1 cellular context compared by ENCODE assay signal in the genomic region with DNA sequence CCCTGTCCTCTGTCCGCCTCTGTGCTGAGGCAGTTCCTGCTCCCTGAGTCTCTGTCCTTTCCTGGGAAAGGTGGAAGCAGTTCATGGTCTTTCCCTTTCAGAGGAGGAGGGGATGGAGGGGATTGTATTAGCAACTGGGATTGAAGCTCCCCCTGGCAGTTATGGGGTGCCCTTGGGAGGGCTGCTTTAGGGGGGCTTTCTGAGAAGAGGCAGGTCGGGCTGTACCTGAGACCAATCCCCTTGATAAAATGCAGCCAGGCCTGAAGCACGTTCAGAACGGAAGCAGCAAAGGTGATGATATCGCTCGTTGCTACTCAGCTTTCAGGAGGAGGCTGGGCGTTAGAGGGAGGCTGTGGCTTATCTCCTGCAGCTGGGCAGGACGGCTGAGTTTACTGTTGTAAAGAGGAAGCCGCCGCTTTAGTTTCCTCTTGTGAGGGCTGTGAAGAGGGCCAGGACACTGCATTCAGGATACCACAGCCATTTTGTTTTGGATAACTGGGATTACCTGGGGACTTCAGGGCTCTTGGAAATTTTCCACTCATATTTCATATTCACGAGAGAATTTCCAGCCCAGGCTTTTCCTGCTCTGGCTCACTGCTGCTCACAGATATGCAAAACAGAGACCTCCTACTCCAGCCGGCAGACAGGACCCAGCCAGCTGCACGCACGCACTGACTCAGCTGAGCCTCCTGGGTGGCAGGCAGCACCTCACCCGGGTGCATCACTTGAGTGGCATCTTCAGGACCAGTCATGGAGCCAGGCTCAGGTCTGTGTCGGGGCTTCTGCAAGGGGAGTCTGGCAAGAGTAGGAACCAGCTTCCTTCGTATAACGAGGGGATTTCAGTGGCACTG.
TF ChIP-seq lines count a peak whose summit lies in the region.

No MANE protein-coding gene starts in this region.

TF ChIP-seq in GM23338, 12 proteins besides CTCF, POLR2A, EP300 and RAD21 (continued from another document):
- TF ChIP-seq EZH2 (IDR thresholded peaks at IDR 0.05; ENCODE audit: low read depth, unreplicated experiment), result no peak
